8 cellular contexts compared by ENCODE assay signal in the genomic region with DNA sequence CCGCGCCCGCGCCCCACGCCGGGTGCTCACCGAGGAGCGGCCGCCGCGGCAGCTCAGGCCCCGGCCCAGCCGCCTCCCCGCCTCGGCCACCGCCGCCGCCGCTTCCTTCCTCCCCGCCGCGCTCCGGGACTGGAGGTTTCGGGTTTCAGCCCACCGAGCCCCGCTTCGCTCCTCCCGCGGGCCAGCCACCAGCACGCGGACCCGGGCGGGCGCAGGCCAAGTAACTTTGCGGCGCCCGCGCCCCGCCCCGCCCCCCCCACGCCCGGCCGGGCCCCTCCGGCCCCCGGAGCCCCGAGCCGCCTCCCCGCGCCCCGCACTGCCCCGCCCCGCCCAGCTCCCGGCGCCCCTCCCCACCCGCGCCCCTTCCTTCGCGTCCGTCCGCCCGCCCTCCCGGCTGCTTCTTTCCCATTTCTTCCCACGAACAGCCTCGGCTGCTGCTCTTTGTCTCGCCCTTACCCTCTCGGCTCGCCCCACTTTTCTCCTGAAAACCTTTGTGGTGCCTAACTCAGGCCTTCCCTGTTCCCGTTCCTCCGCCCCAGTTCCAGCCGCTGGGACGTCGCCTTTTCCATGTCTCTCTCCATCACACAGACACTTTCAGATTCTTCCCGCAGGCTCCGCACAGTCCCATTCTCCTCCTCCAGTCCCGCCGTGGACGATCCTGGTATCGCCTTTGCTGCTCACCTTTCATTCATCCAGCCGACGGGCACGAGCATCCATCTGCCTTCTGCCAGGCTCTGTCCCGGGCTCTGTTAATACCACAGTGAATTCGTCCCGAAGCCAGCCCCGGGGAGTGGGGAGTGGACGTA. TPM values are rescaled to one million over a fixed set of nuclear protein-coding genes. Genes with fewer than 3 reads are reported as not detected.
DNase-seq lines count a peak whose midpoint lies in the region; ATAC-seq and TF ChIP-seq lines count a peak whose summit lies in the region.

A gene with protein sequence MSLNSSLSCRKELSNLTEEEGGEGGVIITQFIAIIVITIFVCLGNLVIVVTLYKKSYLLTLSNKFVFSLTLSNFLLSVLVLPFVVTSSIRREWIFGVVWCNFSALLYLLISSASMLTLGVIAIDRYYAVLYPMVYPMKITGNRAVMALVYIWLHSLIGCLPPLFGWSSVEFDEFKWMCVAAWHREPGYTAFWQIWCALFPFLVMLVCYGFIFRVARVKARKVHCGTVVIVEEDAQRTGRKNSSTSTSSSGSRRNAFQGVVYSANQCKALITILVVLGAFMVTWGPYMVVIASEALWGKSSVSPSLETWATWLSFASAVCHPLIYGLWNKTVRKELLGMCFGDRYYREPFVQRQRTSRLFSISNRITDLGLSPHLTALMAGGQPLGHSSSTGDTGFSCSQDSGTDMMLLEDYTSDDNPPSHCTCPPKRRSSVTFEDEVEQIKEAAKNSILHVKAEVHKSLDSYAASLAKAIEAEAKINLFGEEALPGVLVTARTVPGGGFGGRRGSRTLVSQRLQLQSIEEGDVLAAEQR (minus strand): TSS at position 222 of the 806 bp plus-strand sequence. CDS start 32,080 bp downstream, outside the sequence.

- no peak for ATAC-seq in HG03571 (IDR thresholded peaks at IDR 0.05; ENCODE audit: unreplicated experiment)

- H3K79me2 ChIP-seq in mesendoderm (ENCODE audit: control insufficient read depth, insufficient read depth, low read length), result peaks cover 2% of the 10 kb centered on the region

- H3K27me3 ChIP-seq in mesendoderm (ENCODE audit: insufficient read depth, low read length, poor library complexity) (no peaks in the 10 kb centered on the region), suprapubic skin (no peaks in the 10 kb centered on the region)

- peak within 1 kb of the TSS; percentile 95 for H3K4me2 ChIP-seq in mesendoderm (ENCODE audit: low read length)

- peak within 1 kb of the TSS; percentile 21 for H2BK120ac ChIP-seq in mesendoderm (ENCODE audit: low read depth, low read length)

- H3K4me1 ChIP-seq in mesendoderm (ENCODE audit: control insufficient read depth, low read depth, low read length) (peaks cover 5% of the 10 kb centered on the region), suprapubic skin (peaks cover 25% of the 10 kb centered on the region)

- CTCF ChIA-PET in activated CD4-positive, alpha-beta memory T cell treated with anti-CD3 and anti-CD28 coated beads, Interleukin-2, amount 10 ng/mL, durations not matched to agents 7 days and 5 days (lab: Charles Lee), result interaction anchor here (2.9 kb wide), 1 partner anchor 9 kb away, joined by 9 read pairs; no protein-coding TSS in a partner anchor

- no peak within 1 kb of the TSS for H2AK5ac ChIP-seq in mesendoderm (ENCODE audit: low read length)

- peak within 1 kb of the TSS; percentile 89 for H3K23ac ChIP-seq in mesendoderm (ENCODE audit: low read length)

- H3K9ac ChIP-seq in mesendoderm (ENCODE audit: low read length), result peak within 1 kb of the TSS; percentile 86

- TF ChIP-seq EP300 in suprapubic skin (IDR thresholded peaks at IDR 0.05), result no peak

- no peaks in the 10 kb centered on the region for H3K9me3 ChIP-seq in suprapubic skin

- peaks cover 15% of the 10 kb centered on the region for H3K4me1 Mint-ChIP-seq in activated CD4-positive, alpha-beta memory T cell treated with anti-CD3 and anti-CD28 coated beads, Interleukin-2, amount 10 ng/mL, durations not matched to agents 7 days and 5 days

- H3K4me3 Mint-ChIP-seq in activated CD4-positive, alpha-beta memory T cell treated with anti-CD3 and anti-CD28 coated beads, Interleukin-2, amount 10 ng/mL, durations not matched to agents 7 days and 5 days, result peak within 1 kb of the TSS; percentile 75

- peaks cover 44% of the 10 kb centered on the region for H3K27me3 Mint-ChIP-seq in activated CD4-positive, alpha-beta memory T cell treated with anti-CD3 and anti-CD28 coated beads, Interleukin-2, amount 10 ng/mL, durations not matched to agents 7 days and 5 days

- H3K56ac ChIP-seq in mesendoderm (ENCODE audit: low read length), result peak within 1 kb of the TSS; percentile 94

- peaks cover 2% of the 10 kb centered on the region for H3K79me1 ChIP-seq in mesendoderm (ENCODE audit: low read length)

- TF ChIP-seq CTCF in epithelial cell of esophagus (IDR thresholded peaks at IDR 0.05; ENCODE audit: insufficient read depth, low read depth, low read length, missing control alignments) (peak; percentile 9), suprapubic skin (IDR thresholded peaks at IDR 0.05) (no peak)

- H3K36me3 ChIP-seq in mesendoderm (ENCODE audit: control insufficient read depth, insufficient read depth, low read length), result no peaks in the 10 kb centered on the region
- no peaks in the 10 kb centered on the region for H3K36me3 ChIP-seq in suprapubic skin

- H2BK15ac ChIP-seq in mesendoderm (replicated peaks; ENCODE audit: low read depth), result no peak within 1 kb of the TSS

- POLR2A ChIA-PET in activated CD4-positive, alpha-beta memory T cell treated with anti-CD3 and anti-CD28 coated beads, Interleukin-2, amount 10 ng/mL, durations not matched to agents 7 days and 5 days (lab: Charles Lee), result no interaction called here

- no peak within 1 kb of the TSS for H3K27ac Mint-ChIP-seq in activated CD4-positive, alpha-beta memory T cell treated with anti-CD3 and anti-CD28 coated beads, Interleukin-2, amount 10 ng/mL, durations not matched to agents 7 days and 5 days

- H3K4ac ChIP-seq in mesendoderm (ENCODE audit: low read depth, low read length), result peak within 1 kb of the TSS; percentile 28

- H3K9me3 Mint-ChIP-seq in activated CD4-positive, alpha-beta memory T cell treated with anti-CD3 and anti-CD28 coated beads, Interleukin-2, amount 10 ng/mL, durations not matched to agents 7 days and 5 days, result no peaks in the 10 kb centered on the region

- H4K5ac ChIP-seq in mesendoderm (ENCODE audit: low read length), result no peak within 1 kb of the TSS

- H3K36me3 Mint-ChIP-seq in activated CD4-positive, alpha-beta memory T cell treated with anti-CD3 and anti-CD28 coated beads, Interleukin-2, amount 10 ng/mL, durations not matched to agents 7 days and 5 days (ENCODE audit: low read depth), result peaks cover 3% of the 10 kb centered on the region

- TF ChIP-seq POLR2A in suprapubic skin (IDR thresholded peaks at IDR 0.05), result no peak

- peak within 1 kb of the TSS; percentile 58 for H3K4me3 ChIP-seq in epithelial cell of esophagus (ENCODE audit: low read length)
- H3K4me3 ChIP-seq in mesendoderm (ENCODE audit: low read length), result peak within 1 kb of the TSS; percentile 81
- peak within 1 kb of the TSS; percentile 93 for H3K4me3 ChIP-seq in suprapubic skin

- WGBS in mesendoderm (ENCODE audit: extremely low coverage, insufficient coverage, low lambda C conversion rate), result no CpG with 5 or more reads among the region's 86 CpGs
- under 1% methylated on average over 26 of the region's 86 CpGs for WGBS in suprapubic skin

- H3K27ac ChIP-seq in mesendoderm (ENCODE audit: low read depth, low read length), result peak within 1 kb of the TSS; percentile 78
- H3K27ac ChIP-seq in suprapubic skin, result peak within 1 kb of the TSS; percentile 74

- H3K18ac ChIP-seq in mesendoderm (ENCODE audit: low read length), result peak within 1 kb of the TSS; percentile 54

- H2BK5ac ChIP-seq in mesendoderm (ENCODE audit: low read length), result no peak within 1 kb of the TSS

- DNase-seq in NCI-H524 (lab: John Stamatoyannopoulos, UW) (peak; percentile 48 to 63), NCI-H524 treated with DMSO at 0.1 percent for 48 hours (lab: John Stamatoyannopoulos, UW) (no peak), NCI-H1105 treated with DMSO at 0.1 percent for 48 hours (lab: John Stamatoyannopoulos, UW) (peak; percentile 47), epithelial cell of esophagus (ENCODE audit: low read depth) (peak; percentile 55), mesendoderm (peak; percentile 77), suprapubic skin (ENCODE audit: low spot score in 2 of 2) (peak; percentile 75 to 81)
- DNase-seq in activated CD4-positive, alpha-beta memory T cell treated with anti-CD3 and anti-CD28 coated beads, Interleukin-2, amount 10 ng/mL, durations not matched to agents 7 days and 5 days, result peak; percentile 36

- peak within 1 kb of the TSS; percentile 79 for H4K8ac ChIP-seq in mesendoderm (ENCODE audit: low read depth, low read length)

RNA-seq across cellular contexts. Expression of the gene that starts here (rescaled TPM):
- total RNA-seq in activated CD4-positive, alpha-beta memory T cell treated with anti-CD3 and anti-CD28 coated beads, Interleukin-2, amount 10 ng/mL, durations not matched to agents 7 days and 5 days, result under 1 TPM; 0.65 to 0.85 TPM
- 7.0 TPM for polyA plus RNA-seq in mesendoderm (2013, experiment 1 of 2)
- 7.1 TPM for polyA plus RNA-seq in mesendoderm (2013, experiment 2 of 2)
- 1 to 10 TPM; 3.1 to 7.6 (median 4.2) TPM for total RNA-seq in suprapubic skin

Comparison
In these comparisons a context has a peak if more than half of its experiments do, and no peak if none do; other contexts are left out.
1. Peak in DNase-seq in activated CD4-positive, alpha-beta memory T cell treated with anti-CD3 and anti-CD28 coated beads, Interleukin-2, amount 10 ng/mL, durations not matched to agents 7 days and 5 days; RNA of the gene not detected or under 1 TPM.